In genomic region chr11:22389526-22390282, GRCh38 we compare ENCODE assay signal across 32 cellular contexts. TPM values are rescaled to one million over a fixed set of nuclear protein-coding genes. Genes with fewer than 3 reads are reported as not detected.
"Had no signal": no experiment of that assay in that cellular context is flagged by ENCODE, and none has a peak within 500 bp of the region (broad histone marks: within the 10 kb centered on the region; RNA-seq: fewer than 3 reads in every experiment).

No MANE protein-coding gene starts in this region.

- H3K27me3 ChIP-seq: gastroesophageal sphincter, hepatocyte, left lung, ovary, right atrium auricular region, suprapubic skin, thyroid gland, upper lobe of left lung had no signal

- H3K4me3 ChIP-seq: coronary artery, gastroesophageal sphincter, heart left ventricle, hepatocyte, left lung, ovary, right atrium auricular region, smooth muscle cell, suprapubic skin, thyroid gland, upper lobe of left lung had no signal

- H2AFZ ChIP-seq: hepatocyte had no signal

- H3K36me3 ChIP-seq: gastroesophageal sphincter, heart left ventricle, left lung, ovary, right atrium auricular region, suprapubic skin, thyroid gland, upper lobe of left lung had no signal

- DNase-seq: effector memory CD8-positive, alpha-beta T cell; foreskin fibroblast; heart left ventricle; kidney; left lung; mesendoderm; midbrain; naive thymus-derived CD4-positive, alpha-beta T cell; nucleus accumbens; ovary; stimulated activated CD4-positive, alpha-beta T cell treated with anti-CD3 and anti-CD28 coated beads, Interleukin-12 subunit alpha, Interleukin-12 subunit beta, amount 100 ng/mL, for 4 hours; stimulated activated CD4-positive, alpha-beta T cell treated with anti-CD3 and anti-CD28 coated beads, Interleukin-1b, Interleukin-23, amount 100 ng/mL, for 48 hours; stimulated activated CD4-positive, alpha-beta T cell treated with anti-CD3 and anti-CD28 coated beads, Interleukin-4, amount 100 ng/mL, for 1 hour; stimulated activated CD8-positive, alpha-beta memory T cell treated with anti-CD3 and anti-CD28 coated beads, Interleukin-4, amount 100 ng/mL, for 48 hours; stimulated activated naive CD4-positive, alpha-beta T cell; stimulated activated naive CD8-positive, alpha-beta T cell treated with anti-CD3 and anti-CD28 coated beads, Interleukin-15, amount 100 ng/mL, for 72 hours; thyroid gland; upper lobe of left lung had no signal

- H3K4me1 ChIP-seq: gastroesophageal sphincter, left lung, right atrium auricular region, suprapubic skin, thyroid gland, upper lobe of left lung had no signal

- ATAC-seq: effector memory CD8-positive, alpha-beta T cell; esophagus mucosa; gastroesophageal sphincter; heart left ventricle; left lung; naive thymus-derived CD4-positive, alpha-beta T cell; sciatic nerve; stimulated activated naive CD8-positive, alpha-beta T cell treated with anti-CD3 and anti-CD28 coated beads, Interleukin-15, amount 100 ng/mL, for 72 hours had no signal

- H3K4me2 ChIP-seq: hepatocyte, smooth muscle cell had no signal

- H3K79me2 ChIP-seq: hepatocyte had no signal

- H3K27ac ChIP-seq: coronary artery, epithelial cell of prostate, gastroesophageal sphincter, heart left ventricle, hepatocyte, left lung, ovary, right atrium auricular region, suprapubic skin, thyroid gland, upper lobe of left lung had no signal

- H3K9me3 ChIP-seq: gastroesophageal sphincter, heart left ventricle, left lung, ovary, right atrium auricular region, suprapubic skin, thyroid gland, upper lobe of left lung had no signal

RNA-seq across cellular contexts. Expression of gene SLC17A6, which starts 51.5 kb away (rescaled TPM):
- total RNA-seq: dermis microvascular lymphatic vessel endothelial cell; esophagus mucosa; gastroesophageal sphincter; heart left ventricle; hepatocyte; kidney; left lung; lower leg skin; lung microvascular endothelial cell; mucosa of gallbladder; naive thymus-derived CD4-positive, alpha-beta T cell; ovary; posterior vena cava; right atrium auricular region; sciatic nerve; smooth muscle cell; suprapubic skin; thyroid gland; upper lobe of left lung had no signal
- polyA plus RNA-seq: heart left ventricle; hepatocyte; naive thymus-derived CD4-positive, alpha-beta T cell; ovary; smooth muscle cell had no signal
